Comparison of ENCODE assay signal across 18 cellular contexts in the genomic region with DNA sequence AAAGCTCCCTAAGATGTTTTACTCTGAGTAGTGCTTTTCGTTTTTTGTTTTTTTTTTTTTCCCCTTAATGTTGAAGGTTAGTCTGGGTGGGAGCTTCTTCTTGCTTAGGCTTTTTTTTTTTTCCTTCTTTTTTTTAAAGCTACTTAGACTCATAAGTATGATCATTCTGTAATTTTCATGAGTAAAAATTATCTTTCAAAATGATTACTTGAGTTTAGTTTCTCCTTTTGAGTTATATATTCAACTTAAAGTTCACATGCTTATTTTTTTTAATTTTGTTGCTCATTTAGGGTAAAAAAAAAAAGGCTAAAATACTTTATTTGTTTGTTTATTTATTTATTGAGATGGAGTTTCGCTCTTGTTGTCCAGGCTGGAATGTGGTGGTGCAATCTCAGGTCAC. TPM values are rescaled to one million over a fixed set of nuclear protein-coding genes. Genes with fewer than 3 reads are reported as not detected.
DNase-seq lines count a peak whose midpoint lies in the region; ATAC-seq and TF ChIP-seq lines count a peak whose summit lies in the region.
"Had no signal": no experiment of that assay in that cellular context is flagged by ENCODE, and none has a peak within 500 bp of the region (broad histone marks: within the 10 kb centered on the region; RNA-seq: fewer than 3 reads in every experiment).

No MANE protein-coding gene starts in this region.

- H3K4me1 ChIP-seq in GM23338 (ENCODE audit: insufficient read depth), result peaks cover 3% of the 10 kb centered on the region

- H4K20me1 ChIP-seq in GM23338 (replicated peaks; ENCODE audit: insufficient read depth), result peaks cover 19% of the 10 kb centered on the region

- no peak for DNase-seq in activated CD4-positive, alpha-beta T cell treated with anti-CD3 and anti-CD28 coated beads, Interleukin-2, amount 10 ng/mL, durations not matched to agents 24 days and 14 days
- no peak for DNase-seq in activated CD4-positive, alpha-beta T cell treated with anti-CD3 and anti-CD28 coated beads, Interleukin-2, amount 50 U/mL, for 4 hours
- DNase-seq in GM23338 (ENCODE audit: low spot score) (no peak), neural crest cell (ENCODE audit: low read depth, low spot score) (no peak), A172 (ENCODE audit: low spot score) (no peak), left colon (no peak)
- DNase-seq in activated CD8-positive, alpha-beta T cell treated with anti-CD3 and anti-CD28 coated beads for 36 hours, result no peak
- DNase-seq: COR-L47, GDM1, H9, NCI-H1930, NCI-H524 had no signal

- H3K36me3 Mint-ChIP-seq in activated CD4-positive, alpha-beta T cell treated with anti-CD3 and anti-CD28 coated beads, Interleukin-2, amount 10 ng/mL, durations not matched to agents 24 days and 14 days (ENCODE audit: low read depth), result peaks cover 3% of the 10 kb centered on the region
- H3K36me3 Mint-ChIP-seq in GM23338 (ENCODE audit: low read depth) (0 out of 3 replicates have a peak, but pooled peaks cover 3% of the 10 kb centered on the region), neural crest cell (ENCODE audit: low read depth) (no peaks in the 10 kb centered on the region)
- H3K36me3 Mint-ChIP-seq in activated CD8-positive, alpha-beta T cell treated with anti-CD3 and anti-CD28 coated beads for 36 hours (ENCODE audit: low read depth), result peaks cover 9% of the 10 kb centered on the region

- H3K79me2 ChIP-seq in GM23338 (replicated peaks; ENCODE audit: insufficient read depth), result peaks cover 75% of the 10 kb centered on the region

- no peak overlapping the region for H3K27ac ChIP-seq in GM23338 (ENCODE audit: low read depth)
- H3K27ac ChIP-seq: ascending aorta had no signal

- H3K27ac Mint-ChIP-seq in activated CD4-positive, alpha-beta T cell treated with anti-CD3 and anti-CD28 coated beads, Interleukin-2, amount 10 ng/mL, durations not matched to agents 24 days and 14 days, result peak overlapping the region; percentile 83
- H3K27ac Mint-ChIP-seq in GM23338 (no peak overlapping the region), neural crest cell (ENCODE audit: unreplicated experiment) (no peak overlapping the region)
- H3K27ac Mint-ChIP-seq in activated CD8-positive, alpha-beta T cell treated with anti-CD3 and anti-CD28 coated beads for 36 hours, result peak overlapping the region; percentile 50
- H3K27ac Mint-ChIP-seq: activated T-helper 17 cell treated with anti-CD3 and anti-CD28 coated beads, Interleukin-2, amount 50 U/mL, for 72 hours; H9 had no signal

- H2AFZ ChIP-seq in GM23338, result no peak overlapping the region

- H3K4me3 ChIP-seq in GM23338, result no peak overlapping the region

- H3K27me3 Mint-ChIP-seq in activated CD4-positive, alpha-beta T cell treated with anti-CD3 and anti-CD28 coated beads, Interleukin-2, amount 10 ng/mL, durations not matched to agents 24 days and 14 days, result no peaks in the 10 kb centered on the region
- H3K27me3 Mint-ChIP-seq in GM23338 (ENCODE audit: insufficient read depth, low read depth, poor library complexity) (no peaks in the 10 kb centered on the region), neural crest cell (ENCODE audit: low read depth) (no peaks in the 10 kb centered on the region)
- no peaks in the 10 kb centered on the region for H3K27me3 Mint-ChIP-seq in activated CD8-positive, alpha-beta T cell treated with anti-CD3 and anti-CD28 coated beads for 36 hours
- H3K27me3 Mint-ChIP-seq: activated T-helper 17 cell treated with anti-CD3 and anti-CD28 coated beads, Interleukin-2, amount 50 U/mL, for 72 hours had no signal

- H3K9me2 ChIP-seq in GM23338 (ENCODE audit: insufficient read depth), result no peaks in the 10 kb centered on the region

- POLR2A ChIA-PET in activated CD8-positive, alpha-beta T cell treated with anti-CD3 and anti-CD28 coated beads for 36 hours (lab: Charles Lee), result interaction anchor here (0.6 to 1.2 kb wide), 3 partner anchors 8 to 121 kb away, joined by 3 read pairs; no protein-coding TSS in a partner anchor

- intact Hi-C loops in activated CD4-positive, alpha-beta T cell treated with anti-CD3 and anti-CD28 coated beads, Interleukin-2, amount 10 ng/mL, durations not matched to agents 24 days and 14 days (cut with micrococcal nuclease), result loop anchor here (5.0 kb wide), 1 partner anchor 259 kb away; no protein-coding TSS in a partner anchor
- intact Hi-C loops in activated CD8-positive, alpha-beta T cell treated with anti-CD3 and anti-CD28 coated beads for 36 hours (cut with micrococcal nuclease), result loop anchor here (5.0 kb wide), 1 partner anchor 36 kb away; no protein-coding TSS in a partner anchor
- intact Hi-C loops in left colon (cut with DNase I, micrococcal nuclease), result no loop called here

- no peak overlapping the region for H3K4me2 ChIP-seq in GM23338

- peaks cover 21% of the 10 kb centered on the region for H3K4me1 Mint-ChIP-seq in activated CD4-positive, alpha-beta T cell treated with anti-CD3 and anti-CD28 coated beads, Interleukin-2, amount 10 ng/mL, durations not matched to agents 24 days and 14 days
- H3K4me1 Mint-ChIP-seq in GM23338, result peaks cover 2% of the 10 kb centered on the region; the same call in 2 of the 3 replicates
- peaks cover 30% of the 10 kb centered on the region for H3K4me1 Mint-ChIP-seq in activated CD8-positive, alpha-beta T cell treated with anti-CD3 and anti-CD28 coated beads for 36 hours (ENCODE audit: low read depth)
- peaks cover 4% of the 10 kb centered on the region for H3K4me1 Mint-ChIP-seq in neural crest cell

- H3F3A ChIP-seq in GM23338 (replicated peaks; ENCODE audit: low read depth), result no peaks in the 10 kb centered on the region

- CTCF ChIA-PET in activated CD8-positive, alpha-beta T cell treated with anti-CD3 and anti-CD28 coated beads for 36 hours (lab: Charles Lee), result interaction anchor here (0.9 kb wide), 1 partner anchor 11 kb away, joined by 3 read pairs; no protein-coding TSS in a partner anchor

- ATAC-seq in GM23338 (no peak), HG03139 (IDR thresholded peaks at IDR 0.05; ENCODE audit: unreplicated experiment) (no peak), left colon (no peak)
- ATAC-seq in activated CD8-positive, alpha-beta T cell treated with anti-CD3 and anti-CD28 coated beads for 36 hours, result no peak
- ATAC-seq: activated CD4-positive, CD25-positive, alpha-beta regulatory T cell treated with anti-CD3 and anti-CD28 coated beads, Interleukin-2, amount 50 U/mL, for 24 hours; activated T-helper 17 cell treated with anti-CD3 and anti-CD28 coated beads, Interleukin-2, amount 50 U/mL, for 72 hours; sciatic nerve had no signal

- peak overlapping the region; percentile 64 for H3K4me3 Mint-ChIP-seq in activated CD4-positive, alpha-beta T cell treated with anti-CD3 and anti-CD28 coated beads, Interleukin-2, amount 10 ng/mL, durations not matched to agents 24 days and 14 days
- H3K4me3 Mint-ChIP-seq in GM23338, result peak overlapping the region; percentile 6; the same call in 1 of the 3 replicates
- H3K4me3 Mint-ChIP-seq in activated CD8-positive, alpha-beta T cell treated with anti-CD3 and anti-CD28 coated beads for 36 hours, result no peak overlapping the region
- peak overlapping the region; percentile 63 for H3K4me3 Mint-ChIP-seq in neural crest cell
- H3K4me3 Mint-ChIP-seq: activated T-helper 17 cell treated with anti-CD3 and anti-CD28 coated beads, Interleukin-2, amount 50 U/mL, for 72 hours; H9 had no signal

- no peaks in the 10 kb centered on the region for H3K9me3 Mint-ChIP-seq in activated CD4-positive, alpha-beta T cell treated with anti-CD3 and anti-CD28 coated beads, Interleukin-2, amount 10 ng/mL, durations not matched to agents 24 days and 14 days
- no peaks in the 10 kb centered on the region for H3K9me3 Mint-ChIP-seq in GM23338
- H3K9me3 Mint-ChIP-seq in activated CD8-positive, alpha-beta T cell treated with anti-CD3 and anti-CD28 coated beads for 36 hours, result no peaks in the 10 kb centered on the region
- no peaks in the 10 kb centered on the region for H3K9me3 Mint-ChIP-seq in neural crest cell
- H3K9me3 Mint-ChIP-seq: activated T-helper 17 cell treated with anti-CD3 and anti-CD28 coated beads, Interleukin-2, amount 50 U/mL, for 72 hours; H9 had no signal

- no peak for TF ChIP-seq CTCF in GM23338 (conservative IDR thresholded peaks at IDR 0.05; ENCODE audit: low read depth in 2 of 2)
- no peak for TF ChIP-seq CTCF in activated CD8-positive, alpha-beta T cell treated with anti-CD3 and anti-CD28 coated beads for 36 hours (IDR thresholded peaks at IDR 0.05)
- no peak for TF ChIP-seq CTCF in neural crest cell (conservative IDR thresholded peaks at IDR 0.05)

- no peaks in the 10 kb centered on the region for H3K36me3 ChIP-seq in GM23338 (ENCODE audit: insufficient read depth)
- H3K36me3 ChIP-seq: ascending aorta, thoracic aorta had no signal

- H3K27me3 ChIP-seq in GM23338 (ENCODE audit: insufficient read depth), result no peaks in the 10 kb centered on the region
- H3K27me3 ChIP-seq: ascending aorta had no signal

TF ChIP-seq in GM23338, 12 proteins besides CTCF, POLR2A, EP300 and RAD21 (continues in another document):
- TF ChIP-seq EZH2 (IDR thresholded peaks at IDR 0.05; ENCODE audit: low read depth, unreplicated experiment) (no peak), STAT1 (IDR thresholded peaks at IDR 0.05; ENCODE audit: unreplicated experiment) (no peak), POLR2AphosphoS5 (IDR thresholded peaks at IDR 0.05; ENCODE audit: low read depth) (no peak)

RNA-seq across cellular contexts. Expression of a gene that starts 2.9 kb away (rescaled TPM):
- total RNA-seq in activated CD4-positive, alpha-beta T cell treated with anti-CD3 and anti-CD28 coated beads, Interleukin-2, amount 10 ng/mL, durations not matched to agents 24 days and 14 days, result 28.9 and 33.2 TPM in 2 replicates
- 59.5 and 77.2 TPM in 2 replicates for total RNA-seq in GM23338 (2014; rRNA removed; shearing (Covaris generic))
- 22.4 and 24.0 TPM in 2 replicates for polyA plus RNA-seq in GM23338 (2016; fragmentation: Nextera tagmentation; extraction: Ambion mirVana)
- 10 to 100 TPM; 29.1 to 29.3 TPM for total RNA-seq in activated CD8-positive, alpha-beta T cell treated with anti-CD3 and anti-CD28 coated beads for 36 hours
- total RNA-seq in neural crest cell (21.8 and 24.8 TPM in 2 replicates), left colon (10 to 100 TPM; 17.6 to 20.1 TPM)
- total RNA-seq in A172 (2014; rRNA removed; shearing (Covaris generic)), result 40.4 and 46.6 TPM in 2 replicates

RNA-seq across cellular contexts. Expression of a gene that starts 23.8 kb away (rescaled TPM):
- 152 and 154 TPM in 2 replicates for total RNA-seq in activated CD4-positive, alpha-beta T cell treated with anti-CD3 and anti-CD28 coated beads, Interleukin-2, amount 10 ng/mL, durations not matched to agents 24 days and 14 days
- total RNA-seq in GM23338 (2014; rRNA removed; shearing (Covaris generic)), result 207 and 235 TPM in 2 replicates
- 557 and 576 TPM in 2 replicates for polyA plus RNA-seq in GM23338 (2016; fragmentation: Nextera tagmentation; extraction: Ambion mirVana)
- total RNA-seq in activated CD8-positive, alpha-beta T cell treated with anti-CD3 and anti-CD28 coated beads for 36 hours, result 100 to 1,000 TPM; 144 to 152 TPM
- total RNA-seq in neural crest cell, result 194 and 195 TPM in 2 replicates
- 146 and 151 TPM in 2 replicates for total RNA-seq in A172 (2014; rRNA removed; shearing (Covaris generic))
- 10 to 100 TPM; 61.7 to 87.9 TPM for total RNA-seq in left colon

Comparison
In these comparisons a context has a peak if more than half of its experiments do, and no peak if none do; other contexts are left out.
1. H3K27ac Mint-ChIP-seq: peak in activated CD4-positive, alpha-beta T cell treated with anti-CD3 and anti-CD28 coated beads, Interleukin-2, amount 10 ng/mL, durations not matched to agents 24 days and 14 days (single experiment) and activated CD8-positive, alpha-beta T cell treated with anti-CD3 and anti-CD28 coated beads for 36 hours (single experiment); none in GM23338 (single experiment) and neural crest cell (single experiment).
2. intact Hi-C loops: an anchor here in activated CD4-positive, alpha-beta T cell treated with anti-CD3 and anti-CD28 coated beads, Interleukin-2, amount 10 ng/mL, durations not matched to agents 24 days and 14 days (5.0 kb wide) and activated CD8-positive, alpha-beta T cell treated with anti-CD3 and anti-CD28 coated beads for 36 hours (5.0 kb wide); none called in left colon.